In genomic region chr12:111438501-111438900, GRCh38 we compare ENCODE assay signal across 8 cellular contexts. TPM values are rescaled to one million over a fixed set of nuclear protein-coding genes. Genes with fewer than 3 reads are reported as not detected.
DNase-seq lines count a peak whose midpoint lies in the region; ATAC-seq, FAIRE-seq and TF ChIP-seq lines count a peak whose summit lies in the region.

No MANE protein-coding gene starts in this region.

- peak overlapping the region; percentile 74 for H3K27ac Mint-ChIP-seq in type B pancreatic cell

- peaks cover 14% of the 10 kb centered on the region for H3K4me1 Mint-ChIP-seq in type B pancreatic cell (ENCODE audit: unreplicated experiment)

- DNase-seq in NCI-H2196 (lab: John Stamatoyannopoulos, UW; ENCODE audit: unreplicated experiment) (peak; percentile 5), NCI-H2196 treated with DMSO at 0.1 percent for 48 hours (lab: John Stamatoyannopoulos, UW; ENCODE audit: unreplicated experiment) (no peak), SKM-1 treated with dmso at 0.1 percent for 144 hours (lab: John Stamatoyannopoulos, UW; ENCODE audit: unreplicated experiment) (peak; percentile 63), astrocyte of the hippocampus (ENCODE audit: low read depth, low spot score) (peak; percentile 87), lower lobe of right lung (no peak), type B pancreatic cell (ENCODE audit: extremely low spot score, unreplicated experiment) (no peak), H54 (ENCODE audit: insufficient read length, low spot score) (no peak), D721Med (ENCODE audit: insufficient read length, low spot score) (no peak)

- ATAC-seq in lower lobe of right lung: peak in 1 of 2 donors; percentile 2

- peaks cover 27% of the 10 kb centered on the region for H3K36me3 ChIP-seq in lower lobe of right lung

- peak overlapping the region; percentile 5 for H3K4me3 ChIP-seq in lower lobe of right lung

- H3K9me3 Mint-ChIP-seq in type B pancreatic cell: no peaks in the 10 kb centered on the region

- peaks cover 3% of the 10 kb centered on the region for H3K36me3 Mint-ChIP-seq in type B pancreatic cell

- FAIRE-seq in H54 (lab: Jason Lieb, UNC) (no peak), D721Med (lab: Jason Lieb, UNC) (no peak)

- intact Hi-C loops in lower lobe of right lung (cut with DNase I): no loop called here

- no peak for TF ChIP-seq CTCF in lower lobe of right lung (IDR thresholded peaks at IDR 0.05)
- no peak for TF ChIP-seq CTCF in type B pancreatic cell (conservative IDR thresholded peaks at IDR 0.05)
- TF ChIP-seq CTCF in D721Med (IDR thresholded peaks at IDR 0.05; ENCODE audit: insufficient read depth, missing control alignments): no peak

- peak overlapping the region; percentile 25 for H3K4me3 Mint-ChIP-seq in type B pancreatic cell

- no peaks in the 10 kb centered on the region for H3K9me3 ChIP-seq in lower lobe of right lung

- H3K27me3 Mint-ChIP-seq in type B pancreatic cell: no peaks in the 10 kb centered on the region

- TF ChIP-seq POLR2A in H54 (IDR thresholded peaks at IDR 0.05; ENCODE audit: low read depth, low read length): no peak

- peaks cover 100% of the 10 kb centered on the region for H3K4me1 ChIP-seq in lower lobe of right lung

- peak overlapping the region; percentile 43 for H3K27ac ChIP-seq in lower lobe of right lung

- H3K27me3 ChIP-seq in lower lobe of right lung (ENCODE audit: low read depth): no peaks in the 10 kb centered on the region

RNA-seq across cellular contexts. Expression of gene SH2B3, which starts 32.8 kb away (rescaled TPM):
- total RNA-seq in lower lobe of right lung (49.5 TPM), type B pancreatic cell (ENCODE audit: low replicate concordance) (2.4 and 5.2 TPM in 2 replicates)

Comparison
In these comparisons a context has a peak if more than half of its experiments do, and no peak if none do; other contexts are left out.
1. DNase-seq: peak in NCI-H2196 (single experiment), SKM-1 treated with dmso at 0.1 percent for 144 hours (single experiment) and astrocyte of the hippocampus (single experiment); none in NCI-H2196 treated with DMSO at 0.1 percent for 48 hours (single experiment), lower lobe of right lung (single experiment), type B pancreatic cell (single experiment), H54 (single experiment) and D721Med (single experiment).